15 cellular contexts compared by ENCODE assay signal in the genomic region with DNA sequence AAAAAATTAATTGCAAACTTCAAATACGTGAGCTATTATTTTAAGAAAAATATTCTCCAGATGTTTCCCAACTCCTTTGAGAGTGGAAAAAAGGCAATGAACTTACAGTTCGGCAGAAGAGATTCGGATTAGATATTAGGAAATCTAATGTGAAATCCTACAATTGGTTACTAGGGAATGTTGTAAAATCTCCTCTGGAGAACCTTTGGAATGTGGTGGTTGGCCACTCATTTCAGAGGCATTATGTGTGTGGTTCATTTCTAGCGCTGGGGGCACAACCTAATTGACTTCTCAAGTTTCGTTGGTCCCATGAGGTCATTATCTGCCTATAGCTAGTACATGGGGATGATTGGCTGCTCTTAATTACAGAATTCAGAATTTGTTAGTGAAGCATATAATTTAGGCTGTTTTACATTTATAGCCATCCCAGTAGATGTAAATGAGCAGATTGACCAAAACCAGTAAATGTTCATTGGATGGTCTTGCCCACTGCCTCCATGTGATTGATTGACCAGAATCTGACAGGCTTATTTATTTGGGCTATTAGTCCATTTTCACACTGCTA. TPM values are rescaled to one million over a fixed set of nuclear protein-coding genes. Genes with fewer than 3 reads are reported as not detected.
DNase-seq lines count a peak whose midpoint lies in the region; ATAC-seq and TF ChIP-seq lines count a peak whose summit lies in the region.
"Had no signal": no experiment of that assay in that cellular context is flagged by ENCODE, and none has a peak within 500 bp of the region (broad histone marks: within the 10 kb centered on the region; RNA-seq: fewer than 3 reads in every experiment).

No MANE protein-coding gene starts in this region.

- no peak overlapping the region for H3K4me3 ChIP-seq in breast epithelium
- H3K4me3 ChIP-seq in adipocyte (ENCODE audit: low read length), result peak overlapping the region; percentile 6
- H3K4me3 ChIP-seq: sigmoid colon, tibial nerve had no signal

- BruUV-seq in MCF 10A (replicated peaks; lab: Mats Ljungman, UMichigan), result no TSS peak

- TF ChIP-seq POLR2A in breast epithelium (IDR thresholded peaks at IDR 0.05), result no peak

- H3K4me1 ChIP-seq in breast epithelium, result no peaks in the 10 kb centered on the region
- peaks cover 29% of the 10 kb centered on the region for H3K4me1 ChIP-seq in adipocyte (ENCODE audit: control insufficient read depth, insufficient read depth, low read length)

- TF ChIP-seq CTCF in MCF 10A (IDR thresholded peaks at IDR 0.05; ENCODE audit: unreplicated experiment) (no peak), breast epithelium (IDR thresholded peaks at IDR 0.05) (no peak)

- H3K27ac ChIP-seq in breast epithelium, result no peak overlapping the region
- H3K27ac ChIP-seq: sigmoid colon had no signal

- peaks cover 6% of the 10 kb centered on the region for H3K36me3 Mint-ChIP-seq in MCF 10A (ENCODE audit: insufficient read depth, unreplicated experiment)
- H3K36me3 Mint-ChIP-seq: naive thymus-derived CD4-positive, alpha-beta T cell had no signal

- no peaks in the 10 kb centered on the region for H3K9me3 ChIP-seq in breast epithelium
- H3K9me3 ChIP-seq in adipocyte (ENCODE audit: control insufficient read depth, low read length), result no peaks in the 10 kb centered on the region
- H3K9me3 ChIP-seq: sigmoid colon, tibial nerve had no signal

- H3K27me3 Mint-ChIP-seq in MCF 10A (ENCODE audit: insufficient read depth, unreplicated experiment), result no peaks in the 10 kb centered on the region

- intact Hi-C loops in MCF 10A (cut with micrococcal nuclease) (no loop called here), breast epithelium (cut with DNase I; ENCODE audit: low total_unique reads) (no loop called here)

- ATAC-seq in GM19023 (IDR thresholded peaks at IDR 0.05; ENCODE audit: unreplicated experiment), result no peak
- ATAC-seq: naive thymus-derived CD4-positive, alpha-beta T cell had no signal

- CTCF ChIA-PET in MCF 10A (lab: Yijun Ruan, JAX), result interaction anchor here (1.0 to 5.7 kb wide), 3 partner anchors 16 to 284 kb away, joined by 5 to 30 read pairs (median 8); no protein-coding TSS in a partner anchor

- POLR2A ChIA-PET in MCF 10A (lab: Yijun Ruan, JAX), result no interaction called here

- H3K4me1 Mint-ChIP-seq in MCF 10A (ENCODE audit: insufficient read depth, unreplicated experiment), result peaks cover 5% of the 10 kb centered on the region

- no peaks in the 10 kb centered on the region for H3K9me3 Mint-ChIP-seq in MCF 10A (ENCODE audit: unreplicated experiment)
- H3K9me3 Mint-ChIP-seq: activated T-helper 2 cell treated with anti-CD3 and anti-CD28 coated beads, Interferon-gamma antibody, Interleukin-2, Interleukin-4, amounts not matched to agents 10 μg/mL and 5 μg/mL and 100 μg/mL, durations not matched to agents 14 hours and 24 hours and 36 hours had no signal

- no peak overlapping the region for H3K4me3 Mint-ChIP-seq in MCF 10A (ENCODE audit: unreplicated experiment)
- H3K4me3 Mint-ChIP-seq: naive thymus-derived CD4-positive, alpha-beta T cell had no signal

- H3K9ac ChIP-seq in adipocyte (ENCODE audit: low read length), result peak overlapping the region; percentile 48

- H3K27me3 ChIP-seq in breast epithelium, result no peaks in the 10 kb centered on the region
- H3K27me3 ChIP-seq in adipocyte (replicated peaks; ENCODE audit: control insufficient read depth, insufficient read depth, low read length), result no peaks in the 10 kb centered on the region
- H3K27me3 ChIP-seq: sigmoid colon, tibial nerve had no signal

- DNase-seq in MCF 10A (ENCODE audit: unreplicated experiment), result peak; percentile 41
- DNase-seq in breast epithelium (ENCODE audit: low spot score in 2 of 2), result no peak
- DNase-seq in adipocyte (ENCODE audit: low read depth), result peak; percentile 87
- DNase-seq in foreskin melanocyte, result peak; percentile 65
- DNase-seq in SKM-1 treated with dmso at 0.1 percent for 144 hours (lab: John Stamatoyannopoulos, UW; ENCODE audit: unreplicated experiment), result no peak
- DNase-seq in SHP77 (lab: John Stamatoyannopoulos, UW), result no peak
- DNase-seq in COLO829 (ENCODE audit: low spot score), result no peak
- DNase-seq: activated CD4-positive, CD25-positive, alpha-beta regulatory T cell treated with anti-CD3 and anti-CD28 coated beads, Interleukin-2, amount 50 U/mL, for 72 hours; naive thymus-derived CD4-positive, alpha-beta T cell; NCI-H1105 treated with DMSO at 0.1 percent for 48 hours; NCI-H526 treated with DMSO at 0.1 percent for 48 hours; sigmoid colon had no signal

- H3K36me3 ChIP-seq in breast epithelium, result no peaks in the 10 kb centered on the region
- H3K36me3 ChIP-seq in adipocyte (ENCODE audit: control insufficient read depth, insufficient read depth, low read length, severe bottlenecking), result no peaks in the 10 kb centered on the region
- H3K36me3 ChIP-seq: sigmoid colon, tibial nerve had no signal

- no peak overlapping the region for H3K27ac Mint-ChIP-seq in MCF 10A (ENCODE audit: low read depth, unreplicated experiment)
- H3K27ac Mint-ChIP-seq: activated T-helper 2 cell treated with anti-CD3 and anti-CD28 coated beads, Interferon-gamma antibody, Interleukin-2, Interleukin-4, amounts not matched to agents 10 μg/mL and 5 μg/mL and 100 μg/mL, durations not matched to agents 14 hours and 24 hours and 36 hours; naive thymus-derived CD4-positive, alpha-beta T cell had no signal

RNA-seq across cellular contexts. Expression of a gene that starts 34.6 kb away (rescaled TPM):
- total RNA-seq in MCF 10A (2022) (79.7 and 117 TPM in 2 replicates), breast epithelium (10 to 100 TPM; 15.5 to 35.4 (median 16.1) TPM)

Comparison
In these comparisons a context has a peak if more than half of its experiments do, and no peak if none do; other contexts are left out.
1. DNase-seq: peak in MCF 10A (single experiment), adipocyte (single experiment) and foreskin melanocyte (single experiment); none in breast epithelium (0 of 2), SKM-1 treated with dmso at 0.1 percent for 144 hours (single experiment), SHP77 (0 of 2) and COLO829 (single experiment).